ENCODE assay signal across 13 cellular contexts in genomic region chr1:225657462-225657989, GRCh38. TPM values are rescaled to one million over a fixed set of nuclear protein-coding genes. Genes with fewer than 3 reads are reported as not detected.
DNase-seq lines count a peak whose midpoint lies in the region; ATAC-seq, FAIRE-seq and TF ChIP-seq lines count a peak whose summit lies in the region.
"Had no signal": no experiment of that assay in that cellular context is flagged by ENCODE, and none has a peak within 500 bp of the region (broad histone marks: within the 10 kb centered on the region; RNA-seq: fewer than 3 reads in every experiment).

No MANE protein-coding gene starts in this region.

- H3K27ac ChIP-seq in HepG2 (ENCODE audit: extremely low read length, insufficient read depth, low read length) (no peak overlapping the region), right lobe of liver (no peak overlapping the region)
- no peak overlapping the region for H3K27ac ChIP-seq in CD4-positive, alpha-beta memory T cell (ENCODE audit: low read depth, low read length)

- no TSS peak for BruUV-seq in HepG2 (replicated peaks; lab: Mats Ljungman, UMichigan)

- ATAC-seq in HepG2 (no peak), right lobe of liver (no peak), GM21786 (IDR thresholded peaks at IDR 0.05; ENCODE audit: unreplicated experiment) (no peak), GM19397 (IDR thresholded peaks at IDR 0.05; ENCODE audit: unreplicated experiment) (no peak)
- ATAC-seq: natural killer cell had no signal

- TF ChIP-seq CTCF in HepG2 (CRISPR knock-in tag; IDR thresholded peaks at IDR 0.05), result no peak
- no peak for TF ChIP-seq CTCF in right lobe of liver (IDR thresholded peaks at IDR 0.05)
- TF ChIP-seq CTCF in astrocyte of the spinal cord (IDR thresholded peaks at IDR 0.05; ENCODE audit: low read depth, low read length), result no peak

- H3K9me3 ChIP-seq in HepG2 (ENCODE audit: low read length) (no peaks in the 10 kb centered on the region), right lobe of liver (no peaks in the 10 kb centered on the region)
- no peaks in the 10 kb centered on the region for H3K9me3 ChIP-seq in CD4-positive, alpha-beta memory T cell (ENCODE audit: control insufficient read depth in 1 of 2, low read length in 2 of 2)

- intact Hi-C loops in HepG2 (cut with micrococcal nuclease; ENCODE audit: unreplicated experiment) (no loop called here), right lobe of liver (cut with DNase I) (loop anchor here in 1 of 2 donors (10.0 kb wide), 1 partner anchor 183 kb away; no protein-coding TSS in a partner anchor)
- intact Hi-C loops in CD4-positive, alpha-beta memory T cell (cut with micrococcal nuclease), result no loop called here

- POLR2A ChIA-PET in HepG2 (lab: Yijun Ruan, JAX), result interaction anchor here (1.4 kb wide), 1 partner anchor 111 kb away, joined by 5 read pairs; no protein-coding TSS in a partner anchor
- POLR2A ChIA-PET in CD4-positive, alpha-beta memory T cell (lab: Charles Lee; ENCODE audit: partially characterized antibody), result no interaction called here

- H3K4me2 ChIP-seq in HepG2 (ENCODE audit: low read depth, low read length), result no peak overlapping the region

- CTCF ChIA-PET in HepG2 (lab: Yijun Ruan, JAX; ENCODE audit: low intra/inter-chr PET ratio, low total read pairs), result no interaction called here
- CTCF ChIA-PET in CD4-positive, alpha-beta memory T cell (lab: Charles Lee; ENCODE audit: partially characterized antibody), result no interaction called here

- H4K20me1 ChIP-seq in HepG2 (ENCODE audit: insufficient read depth, low read length), result no peaks in the 10 kb centered on the region

- FAIRE-seq in HepG2 (lab: Jason Lieb, UNC), result no peak

- H3K36me3 Mint-ChIP-seq in activated T-cell treated with anti-CD3 and anti-CD28 coated beads, Interleukin-2, amount 50 U/mL, for 24 hours (ENCODE audit: low read depth), result no peaks in the 10 kb centered on the region
- no peaks in the 10 kb centered on the region for H3K36me3 Mint-ChIP-seq in CD4-positive, alpha-beta memory T cell
- H3K36me3 Mint-ChIP-seq: natural killer cell had no signal

- peaks cover 4% of the 10 kb centered on the region for H3K4me1 Mint-ChIP-seq in activated T-cell treated with anti-CD3 and anti-CD28 coated beads, Interleukin-2, amount 50 U/mL, for 24 hours (ENCODE audit: low read depth)
- peaks cover 4 to 10% (median 5%) of the 10 kb centered on the region in 4 donors for H3K4me1 Mint-ChIP-seq in CD4-positive, alpha-beta memory T cell

- no peak for TF ChIP-seq RAD21 in HepG2 (CRISPR knock-in tag; IDR thresholded peaks at IDR 0.05)

- 54% methylated on average over 7 of the region's 7 CpGs for WGBS in HepG2 (ENCODE audit: low lambda C conversion rate)
- 90% methylated on average over 7 of the region's 7 CpGs for WGBS in right lobe of liver (ENCODE audit: insufficient coverage, low coverage, low lambda C conversion rate, missing lambda C conversion rate)

- TF ChIP-seq EP300 in HepG2 (IDR thresholded peaks at IDR 0.05; ENCODE audit: low read depth in 2 of 2, low read length in 2 of 2), result no peak
- TF ChIP-seq EP300 in HepG2 (CRISPR knock-in tag; IDR thresholded peaks at IDR 0.05; ENCODE audit: borderline replicate concordance), result no peak

- DNase-seq in HepG2 (ENCODE audit: low spot score) (peak; percentile 62), right lobe of liver (no peak), astrocyte of the spinal cord (ENCODE audit: low read depth, low spot score) (peak; percentile 75), lung microvascular endothelial cell (ENCODE audit: low read depth in 2 of 2) (peak; percentile 56 to 73)
- DNase-seq in activated T-cell treated with anti-CD3 and anti-CD28 coated beads, Interleukin-2, amount 50 U/mL, for 24 hours, result no peak
- DNase-seq in CD4-positive, alpha-beta memory T cell, result no peak
- DNase-seq: natural killer cell, NCI-H1417, T-helper 2 cell had no signal

- in situ Hi-C loops in HepG2 (cut with HindIII; ENCODE audit: extremely low pct_ligation_motif_present, low pct_unique_long_range_greater_than_20kb) (no loop called here), astrocyte of the spinal cord (cut with HindIII; ENCODE audit: low sequenced_read_pairs) (no loop called here)

- H2AFZ ChIP-seq in HepG2 (ENCODE audit: low read length), result no peak overlapping the region

- H3K4me3 ChIP-seq in HepG2 (replicated peaks in 1 of 3; ENCODE audit: insufficient read depth in 1 of 3, low read depth in 2 of 3, low read length in 3 of 3) (no peak overlapping the region), right lobe of liver (no peak overlapping the region), astrocyte of the spinal cord (ENCODE audit: low read depth, low read length) (no peak overlapping the region)
- H3K4me3 ChIP-seq in CD4-positive, alpha-beta memory T cell (ENCODE audit: low read length in 2 of 2), result no peak overlapping the region

- H3K9me3 Mint-ChIP-seq in activated T-cell treated with anti-CD3 and anti-CD28 coated beads, Interleukin-2, amount 50 U/mL, for 24 hours, result no peaks in the 10 kb centered on the region
- H3K9me3 Mint-ChIP-seq in CD4-positive, alpha-beta memory T cell, result no peaks in the 10 kb centered on the region
- H3K9me3 Mint-ChIP-seq: activated T-helper 2 cell treated with anti-CD3 and anti-CD28 coated beads, Interferon-gamma antibody, Interleukin-2, Interleukin-4, amounts not matched to agents 10 μg/mL and 5 μg/mL and 100 μg/mL, durations not matched to agents 14 hours and 24 hours and 36 hours; natural killer cell had no signal

- H3K27ac Mint-ChIP-seq in activated T-cell treated with anti-CD3 and anti-CD28 coated beads, Interleukin-2, amount 50 U/mL, for 24 hours, result no peak overlapping the region
- H3K27ac Mint-ChIP-seq in CD4-positive, alpha-beta memory T cell, result no peak overlapping the region
- H3K27ac Mint-ChIP-seq: activated T-helper 2 cell treated with anti-CD3 and anti-CD28 coated beads, Interferon-gamma antibody, Interleukin-2, Interleukin-4, amounts not matched to agents 10 μg/mL and 5 μg/mL and 100 μg/mL, durations not matched to agents 14 hours and 24 hours and 36 hours; B cell; natural killer cell had no signal

- H3K4me1 ChIP-seq in HepG2 (ENCODE audit: insufficient read depth, low read length) (peaks cover 31% of the 10 kb centered on the region), right lobe of liver (no peaks in the 10 kb centered on the region)
- peaks cover 4% of the 10 kb centered on the region for H3K4me1 ChIP-seq in CD4-positive, alpha-beta memory T cell (ENCODE audit: insufficient read depth, low read length)

- H3K9ac ChIP-seq in HepG2 (ENCODE audit: insufficient read depth, low read depth, low read length), result no peak overlapping the region

- no peaks in the 10 kb centered on the region for H3K36me3 ChIP-seq in HepG2 (replicated peaks in 1 of 2; ENCODE audit: control insufficient read depth in 1 of 2, insufficient read depth in 2 of 2, low read length in 2 of 2)
- H3K36me3 ChIP-seq in right lobe of liver, result no peaks in the 10 kb centered on the region
- H3K36me3 ChIP-seq in CD4-positive, alpha-beta memory T cell (ENCODE audit: insufficient read depth, low read length), result no peaks in the 10 kb centered on the region

- H3K27me3 ChIP-seq in HepG2 (ENCODE audit: control insufficient read depth in 1 of 2, insufficient read depth in 2 of 2, low read length in 2 of 2) (no peaks in the 10 kb centered on the region), right lobe of liver (no peaks in the 10 kb centered on the region)
- no peaks in the 10 kb centered on the region for H3K27me3 ChIP-seq in CD4-positive, alpha-beta memory T cell (ENCODE audit: insufficient read depth, low read length)

- peaks cover 15% of the 10 kb centered on the region for H3K27me3 Mint-ChIP-seq in activated T-cell treated with anti-CD3 and anti-CD28 coated beads, Interleukin-2, amount 50 U/mL, for 24 hours
- no peaks in the 10 kb centered on the region for H3K27me3 Mint-ChIP-seq in CD4-positive, alpha-beta memory T cell
- H3K27me3 Mint-ChIP-seq: B cell had no signal

- TF ChIP-seq POLR2A in HepG2 (IDR thresholded peaks at IDR 0.05; ENCODE audit: insufficient read depth in 1 of 2, low read depth in 2 of 2, low read length in 2 of 2) (no peak), right lobe of liver (IDR thresholded peaks at IDR 0.05) (no peak)

- H3K79me2 ChIP-seq in HepG2 (ENCODE audit: insufficient read depth, low read length), result no peaks in the 10 kb centered on the region

- H3K4me3 Mint-ChIP-seq in activated T-cell treated with anti-CD3 and anti-CD28 coated beads, Interleukin-2, amount 50 U/mL, for 24 hours, result no peak overlapping the region
- H3K4me3 Mint-ChIP-seq in CD4-positive, alpha-beta memory T cell, result no peak overlapping the region
- H3K4me3 Mint-ChIP-seq: B cell, natural killer cell had no signal

TF ChIP-seq in HepG2, 621 proteins besides CTCF, POLR2A, EP300 and RAD21 (continues in another document):
- peak; percentile 78; the same call in 1 of the 2 replicates for TF ChIP-seq SRF (IDR thresholded peaks at IDR 0.05; ENCODE audit: low read depth, low read length)
- TF ChIP-seq RARG (CRISPR knock-in tag; IDR thresholded peaks at IDR 0.05; ENCODE audit: low read depth), result no peak

RNA-seq across cellular contexts. Expression of gene ENAH, which starts 4.6 kb away (rescaled TPM):
- total RNA-seq in HepG2 (2016; rRNA removed; fragmentation: Illumina TruSeq; extraction: Trizol), result 58.3 and 60.2 TPM in 2 replicates
- 12.4 and 12.9 TPM in 2 replicates for total RNA-seq in HepG2 (2016; cell fraction: cytosol; rRNA removed; fragmentation: Illumina TruSeq; extraction: Trizol; ENCODE audit: low read depth)
- 52.4 and 56.6 TPM in 2 replicates for total RNA-seq in HepG2 (2016; cell fraction: insoluble cytoplasmic fraction; rRNA removed; fragmentation: Illumina TruSeq; extraction: Trizol)
- 39.4 and 43.3 TPM in 2 replicates for total RNA-seq in HepG2 (2016; cell fraction: membrane; rRNA removed; fragmentation: Illumina TruSeq; extraction: Trizol)
- total RNA-seq in HepG2 (2016; cell fraction: nucleus; rRNA removed; fragmentation: Illumina TruSeq; extraction: Trizol), result 34.5 and 40.2 TPM in 2 replicates
- polyA plus RNA-seq in HepG2 (2011; rRNA removed), result 21.9 and 22.1 TPM in 2 replicates
- 8.7 and 16.5 TPM in 2 replicates for polyA plus RNA-seq in HepG2 (2011; cell fraction: cytosol; rRNA removed)
- polyA plus RNA-seq in HepG2 (2011; cell fraction: nucleus; rRNA removed), result 15.6 and 18.2 TPM in 2 replicates
- polyA plus RNA-seq in HepG2 (2012), result 33.3 and 35.6 TPM in 2 replicates
- polyA plus RNA-seq in HepG2 (2016; cell fraction: cytosol; fragmentation: Illumina TruSeq; extraction: Trizol; ENCODE audit: low read depth), result 5.6 and 6.6 TPM in 2 replicates
- polyA plus RNA-seq in HepG2 (2016; cell fraction: insoluble cytoplasmic fraction; fragmentation: Illumina TruSeq; extraction: Trizol; ENCODE audit: low read depth), result 56.7 and 61.8 TPM in 2 replicates
- 22.3 and 23.2 TPM in 2 replicates for polyA plus RNA-seq in HepG2 (2016; cell fraction: membrane; fragmentation: Illumina TruSeq; extraction: Trizol; ENCODE audit: low read depth)
- polyA plus RNA-seq in HepG2 (2016; cell fraction: nucleus; fragmentation: Illumina TruSeq; extraction: Trizol; ENCODE audit: insufficient read depth, low read depth), result 42.6 and 45.8 TPM in 2 replicates
- 28.4 and 36.9 TPM in 2 replicates for polyA minus RNA-seq in HepG2 (2011; rRNA and poly(A)+ RNA removed; ENCODE audit: low replicate concordance)
- polyA minus RNA-seq in HepG2 (2011; cell fraction: cytosol; rRNA and poly(A)+ RNA removed), result 31.7 and 36.5 TPM in 2 replicates
- polyA minus RNA-seq in HepG2 (2011; cell fraction: nucleus; rRNA and poly(A)+ RNA removed), result 39.4 and 49.1 TPM in 2 replicates
- total RNA-seq in right lobe of liver, result 10 to 100 TPM in 5 of 6 experiments, 1 to 10 TPM in 1; 9.0 to 33.2 (median 20.8) TPM
- 8.9 and 12.6 TPM in 2 replicates for total RNA-seq in lung microvascular endothelial cell
- total RNA-seq in CD4-positive, alpha-beta memory T cell, result under 1 TPM in 1 of 2 experiments, not detected in 1; 0.26 TPM
- polyA plus RNA-seq in CD4-positive, alpha-beta memory T cell, result not detected
- total RNA-seq: natural killer cell had no signal

Comparison
In these comparisons a context has a peak if more than half of its experiments do, and no peak if none do; other contexts are left out.
1. DNase-seq: peak in HepG2 (single experiment), astrocyte of the spinal cord (single experiment) and lung microvascular endothelial cell (2 of 2); none in right lobe of liver (0 of 3), activated T-cell treated with anti-CD3 and anti-CD28 coated beads, Interleukin-2, amount 50 U/mL, for 24 hours (single experiment) and CD4-positive, alpha-beta memory T cell (0 of 5).